9 cellular contexts compared by ENCODE assay signal in the genomic region with DNA sequence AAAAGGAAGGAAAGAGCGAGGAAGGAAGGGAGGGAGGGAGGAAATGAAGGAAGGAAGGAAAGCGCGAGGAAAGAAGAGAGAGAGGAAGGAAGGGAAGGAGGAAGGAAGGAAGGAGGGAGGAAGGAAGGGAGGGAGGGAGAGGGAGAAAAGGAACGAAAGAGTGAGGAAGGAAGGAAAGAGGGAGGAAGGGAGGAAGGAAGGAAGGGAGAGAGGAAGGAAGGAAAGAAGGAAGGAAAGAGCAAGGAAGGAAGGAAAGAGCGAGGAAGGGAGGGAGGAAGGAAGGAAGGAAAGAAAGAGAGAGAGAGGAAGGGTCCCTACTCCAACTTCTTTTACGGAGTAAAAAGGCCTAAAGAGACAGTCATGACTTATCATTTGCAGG. TPM values are rescaled to one million over a fixed set of nuclear protein-coding genes. Genes with fewer than 3 reads are reported as not detected.
A peak's percentile ranks its signal among the peaks of the same experiment; 100 is the strongest.
DNase-seq lines count a peak whose midpoint lies in the region; ATAC-seq and TF ChIP-seq lines count a peak whose summit lies in the region.
"Had no signal": no experiment of that assay in that cellular context is flagged by ENCODE, and none has a peak within 500 bp of the region (broad histone marks: within the 10 kb centered on the region; RNA-seq: fewer than 3 reads in every experiment).

No MANE protein-coding gene starts in this region.

- peaks cover 7% of the 10 kb centered on the region for H3K9me3 Mint-ChIP-seq in activated CD4-positive, alpha-beta memory T cell treated with anti-CD3 and anti-CD28 coated beads for 36 hours
- no peaks in the 10 kb centered on the region for H3K9me3 Mint-ChIP-seq in activated CD4-positive, alpha-beta memory T cell treated with anti-CD3 and anti-CD28 coated beads, Interleukin-2, amount 10 ng/mL, durations not matched to agents 7 days and 5 days
- peaks cover 8% of the 10 kb centered on the region for H3K9me3 Mint-ChIP-seq in memory B cell
- no peaks in the 10 kb centered on the region for H3K9me3 Mint-ChIP-seq in progenitor cell of endocrine pancreas (ENCODE audit: low read depth)

- no peaks in the 10 kb centered on the region for H3K27me3 ChIP-seq in breast epithelium
- no peaks in the 10 kb centered on the region for H3K27me3 ChIP-seq in tibial artery

- POLR2A ChIA-PET in activated CD4-positive, alpha-beta memory T cell treated with anti-CD3 and anti-CD28 coated beads for 36 hours (lab: Charles Lee): no interaction called here
- POLR2A ChIA-PET in activated CD4-positive, alpha-beta memory T cell treated with anti-CD3 and anti-CD28 coated beads, Interleukin-2, amount 10 ng/mL, durations not matched to agents 7 days and 5 days (lab: Charles Lee): interaction anchor here (1.2 kb wide), 1 partner anchor 17 kb away, joined by 4 read pairs; a partner anchor contains a TSS

- peak overlapping the region; percentile 93 to 94 for H3K27ac ChIP-seq in breast epithelium
- peak overlapping the region; percentile 85 to 96 for H3K27ac ChIP-seq in tibial artery

- H3K4me3 Mint-ChIP-seq in activated CD4-positive, alpha-beta memory T cell treated with anti-CD3 and anti-CD28 coated beads for 36 hours: no peak overlapping the region
- H3K4me3 Mint-ChIP-seq in activated CD4-positive, alpha-beta memory T cell treated with anti-CD3 and anti-CD28 coated beads, Interleukin-2, amount 10 ng/mL, durations not matched to agents 7 days and 5 days: no peak overlapping the region
- peak overlapping the region; percentile 90 for H3K4me3 Mint-ChIP-seq in memory B cell
- H3K4me3 Mint-ChIP-seq in progenitor cell of endocrine pancreas (ENCODE audit: low read depth): no peak overlapping the region

- no peaks in the 10 kb centered on the region for H3K27me3 Mint-ChIP-seq in activated CD4-positive, alpha-beta memory T cell treated with anti-CD3 and anti-CD28 coated beads for 36 hours
- H3K27me3 Mint-ChIP-seq in activated CD4-positive, alpha-beta memory T cell treated with anti-CD3 and anti-CD28 coated beads, Interleukin-2, amount 10 ng/mL, durations not matched to agents 7 days and 5 days: peaks cover 45% of the 10 kb centered on the region
- peaks cover 3% of the 10 kb centered on the region for H3K27me3 Mint-ChIP-seq in memory B cell
- no peaks in the 10 kb centered on the region for H3K27me3 Mint-ChIP-seq in progenitor cell of endocrine pancreas

- no peak for TF ChIP-seq POLR2A in breast epithelium (IDR thresholded peaks at IDR 0.05)

- TF ChIP-seq CTCF in breast epithelium (IDR thresholded peaks at IDR 0.05): no peak
- TF ChIP-seq CTCF in tibial artery (IDR thresholded peaks at IDR 0.05): no peak
- no peak for TF ChIP-seq CTCF in progenitor cell of endocrine pancreas (IDR thresholded peaks at IDR 0.05; ENCODE audit: unreplicated experiment)

- no peak for ATAC-seq in memory B cell (ENCODE audit: low read depth)

- H3K36me3 ChIP-seq in breast epithelium (no peaks in the 10 kb centered on the region), tibial artery (no peaks in the 10 kb centered on the region)

- peak overlapping the region; percentile 36 for H3K27ac Mint-ChIP-seq in activated CD4-positive, alpha-beta memory T cell treated with anti-CD3 and anti-CD28 coated beads for 36 hours
- H3K27ac Mint-ChIP-seq in activated CD4-positive, alpha-beta memory T cell treated with anti-CD3 and anti-CD28 coated beads, Interleukin-2, amount 10 ng/mL, durations not matched to agents 7 days and 5 days: no peak overlapping the region
- H3K27ac Mint-ChIP-seq in memory B cell (peak overlapping the region; percentile 84), progenitor cell of endocrine pancreas (no peak overlapping the region)

- H3K4me3 ChIP-seq in breast epithelium: peak overlapping the region; percentile 60 to 79 (median 78)
- H3K4me3 ChIP-seq in tibial artery: peak overlapping the region; percentile 69 to 75

- H3K4me1 Mint-ChIP-seq in activated CD4-positive, alpha-beta memory T cell treated with anti-CD3 and anti-CD28 coated beads for 36 hours (ENCODE audit: low read depth): peaks cover 39% of the 10 kb centered on the region
- H3K4me1 Mint-ChIP-seq in activated CD4-positive, alpha-beta memory T cell treated with anti-CD3 and anti-CD28 coated beads, Interleukin-2, amount 10 ng/mL, durations not matched to agents 7 days and 5 days: peaks cover 24% of the 10 kb centered on the region
- peaks cover 18% of the 10 kb centered on the region for H3K4me1 Mint-ChIP-seq in memory B cell
- peaks cover 39% of the 10 kb centered on the region for H3K4me1 Mint-ChIP-seq in progenitor cell of endocrine pancreas (ENCODE audit: low read depth)

- intact Hi-C loops in activated CD4-positive, alpha-beta memory T cell treated with anti-CD3 and anti-CD28 coated beads for 36 hours (cut with micrococcal nuclease): loop anchor here (1.0 to 2.0 kb wide), 4 partner anchors 15 to 63 kb away; no protein-coding TSS in a partner anchor
- intact Hi-C loops in breast epithelium (cut with DNase I; ENCODE audit: low total_unique reads): no loop called here
- intact Hi-C loops in tibial artery (cut with DNase I; ENCODE audit: low total_unique reads): loop anchor here (10.0 kb wide), 2 partner anchors 77 to 353 kb away; no protein-coding TSS in a partner anchor

- CTCF ChIA-PET in activated CD4-positive, alpha-beta memory T cell treated with anti-CD3 and anti-CD28 coated beads for 36 hours (lab: Charles Lee): no interaction called here
- CTCF ChIA-PET in activated CD4-positive, alpha-beta memory T cell treated with anti-CD3 and anti-CD28 coated beads, Interleukin-2, amount 10 ng/mL, durations not matched to agents 7 days and 5 days (lab: Charles Lee): interaction anchor here (1.2 kb wide), 1 partner anchor 62 kb away, joined by 4 read pairs; no protein-coding TSS in a partner anchor

- H3K36me3 Mint-ChIP-seq in activated CD4-positive, alpha-beta memory T cell treated with anti-CD3 and anti-CD28 coated beads for 36 hours: peaks cover 2% of the 10 kb centered on the region
- H3K36me3 Mint-ChIP-seq in activated CD4-positive, alpha-beta memory T cell treated with anti-CD3 and anti-CD28 coated beads, Interleukin-2, amount 10 ng/mL, durations not matched to agents 7 days and 5 days (ENCODE audit: low read depth): peaks cover 7% of the 10 kb centered on the region
- H3K36me3 Mint-ChIP-seq in memory B cell: peaks cover 2% of the 10 kb centered on the region
- peaks cover 10% of the 10 kb centered on the region for H3K36me3 Mint-ChIP-seq in progenitor cell of endocrine pancreas (ENCODE audit: insufficient read depth)

- no peak for DNase-seq in activated CD4-positive, alpha-beta memory T cell treated with anti-CD3 and anti-CD28 coated beads for 36 hours
- no peak for DNase-seq in activated CD4-positive, alpha-beta memory T cell treated with anti-CD3 and anti-CD28 coated beads, Interleukin-2, amount 10 ng/mL, durations not matched to agents 7 days and 5 days
- DNase-seq in breast epithelium (ENCODE audit: low spot score in 2 of 2) (no peak), memory B cell (ENCODE audit: low spot score in 2 of 2) (no peak), tibial artery (no peak), AG08396 (ENCODE audit: low spot score) (no peak), progenitor cell of endocrine pancreas (ENCODE audit: low spot score, unreplicated experiment) (no peak)
- no peak for DNase-seq in activated CD4-positive, alpha-beta T cell treated with anti-CD3 and anti-CD28 coated beads, Interleukin-2, amount 50 U/mL, for 48 hours
- DNase-seq: effector CD8-positive, alpha-beta T cell had no signal

- H3K9me3 ChIP-seq in breast epithelium (no peaks in the 10 kb centered on the region), tibial artery (no peaks in the 10 kb centered on the region)

- peaks cover 0 to 4% of the 10 kb centered on the region in 2 donors for H3K4me1 ChIP-seq in breast epithelium
- peaks cover 0 to 20% (median 4%) of the 10 kb centered on the region in 4 donors for H3K4me1 ChIP-seq in tibial artery

RNA-seq across cellular contexts. Expression of a gene that starts 17.5 kb away (rescaled TPM):
- 1 to 10 TPM; 1.7 to 2.9 TPM for total RNA-seq in activated CD4-positive, alpha-beta memory T cell treated with anti-CD3 and anti-CD28 coated beads for 36 hours
- under 1 TPM; 0.10 to 0.20 TPM for total RNA-seq in activated CD4-positive, alpha-beta memory T cell treated with anti-CD3 and anti-CD28 coated beads, Interleukin-2, amount 10 ng/mL, durations not matched to agents 7 days and 5 days
- total RNA-seq in breast epithelium (100 to 1,000 TPM in 1 of 3 donors, 10 to 100 TPM in 2; 26.7 to 109 (median 52.4) TPM), progenitor cell of endocrine pancreas (52.5 and 59.6 TPM in 2 replicates)

Comparison
In these comparisons a context has a peak if more than half of its experiments do, and no peak if none do; other contexts are left out.
1. H3K27ac Mint-ChIP-seq: peak in activated CD4-positive, alpha-beta memory T cell treated with anti-CD3 and anti-CD28 coated beads for 36 hours (single experiment) and memory B cell (single experiment); none in activated CD4-positive, alpha-beta memory T cell treated with anti-CD3 and anti-CD28 coated beads, Interleukin-2, amount 10 ng/mL, durations not matched to agents 7 days and 5 days (single experiment) and progenitor cell of endocrine pancreas (single experiment).
2. RNA of a gene that starts 17.5 kb away (total RNA-seq): 52.5 to 59.6 TPM in progenitor cell of endocrine pancreas and 26.7 to 109 TPM in breast epithelium; 1.7 to 2.9 TPM in activated CD4-positive, alpha-beta memory T cell treated with anti-CD3 and anti-CD28 coated beads for 36 hours and 0.10 to 0.20 TPM in activated CD4-positive, alpha-beta memory T cell treated with anti-CD3 and anti-CD28 coated beads, Interleukin-2, amount 10 ng/mL, durations not matched to agents 7 days and 5 days; every median in the first group is over 4 times any median in the second.